Comparison of ENCODE assay signal across 25 cellular contexts in genomic region chr3:114078126-114078525, GRCh38.
"Had no signal": no experiment of that assay in that cellular context is flagged by ENCODE, and none has a peak within 500 bp of the region (broad histone marks: within the 10 kb centered on the region; RNA-seq: fewer than 3 reads in every experiment).

No MANE protein-coding gene starts in this region.

- H3K27me3 ChIP-seq: adrenal gland, ascending aorta, colonic mucosa, esophagus squamous epithelium, left lung, neural progenitor cell, spleen, vagina had no signal

- FAIRE-seq: frontal cortex had no signal

- H3K4me1 ChIP-seq: adrenal gland, colonic mucosa, esophagus squamous epithelium, left lung, neural progenitor cell, vagina had no signal

- H2AFZ ChIP-seq: neural progenitor cell had no signal

- H3K9ac ChIP-seq: neural progenitor cell had no signal

- H3K4me2 ChIP-seq: neural progenitor cell had no signal

- H3K27ac ChIP-seq: adrenal gland, colonic mucosa, esophagus squamous epithelium, left lung, neural progenitor cell, spleen, vagina, VCaP had no signal

- H3K36me3 ChIP-seq: colonic mucosa had no signal

- H3K9me3 ChIP-seq: adrenal gland, ascending aorta, colonic mucosa, esophagus squamous epithelium, left lung, spleen, thoracic aorta, vagina had no signal

- DNase-seq: activated CD4-positive, alpha-beta T cell treated with anti-CD3 and anti-CD28 coated beads, Interleukin-2, amount 10 ng/mL, durations not matched to agents 7 days and 5 days; activated CD4-positive, CD25-positive, alpha-beta regulatory T cell treated with anti-CD3 and anti-CD28 coated beads, Interleukin-2, amount 50 U/mL, for 72 hours; activated CD8-positive, alpha-beta T cell treated with anti-CD3 and anti-CD28 coated beads for 36 hours; activated gamma-delta T cell treated with Interleukin-2 at 50 U/mL for 16 hours; activated T-cell treated with anti-CD3 and anti-CD28 coated beads, Interleukin-2, amount 50 U/mL, for 1 hour; adrenal gland; central memory CD4-positive, alpha-beta T cell; colonic mucosa; esophagus squamous epithelium; glutamatergic neuron; hippocampal formation; kidney glomerular epithelial cell; left lung; naive thymus-derived CD8-positive, alpha-beta T cell; retina; spleen; stimulated activated CD4-positive, alpha-beta T cell treated with anti-CD3 and anti-CD28 coated beads, Interleukin-4, amount 100 ng/mL, for 24 hours; stimulated activated naive CD4-positive, alpha-beta T cell treated with Interleukin-2 at 50 U/mL for 16 hours had no signal

- H3K4me3 ChIP-seq: adrenal gland, ascending aorta, colonic mucosa, esophagus squamous epithelium, left lung, lung, neural progenitor cell, spleen, thoracic aorta, vagina had no signal
